In genomic region chr22:47294571-47294970, GRCh38 we compare ENCODE assay signal across 18 cellular contexts.
DNase-seq lines count a peak whose midpoint lies in the region; ATAC-seq and TF ChIP-seq lines count a peak whose summit lies in the region.
"Had no signal": no experiment of that assay in that cellular context is flagged by ENCODE, and none has a peak within 500 bp of the region (broad histone marks: within the 10 kb centered on the region; RNA-seq: fewer than 3 reads in every experiment).

No MANE protein-coding gene starts in this region.

- no peak overlapping the region for H3K27ac ChIP-seq in WERI-Rb-1
- H3K27ac ChIP-seq in osteoblast (ENCODE audit: low read depth, low read length) = no peak overlapping the region
- H3K27ac ChIP-seq: BLaER1, HL-60 had no signal

- no peak for ATAC-seq in activated CD8-positive, alpha-beta memory T cell treated with anti-CD3 and anti-CD28 coated beads, Interleukin-2, amount 10 ng/mL, durations not matched to agents 7 days and 5 days
- no peak for ATAC-seq in natural killer cell
- ATAC-seq: CD8-positive, alpha-beta T cell; GM12878 had no signal

- H3K9me3 Mint-ChIP-seq in activated CD8-positive, alpha-beta memory T cell treated with anti-CD3 and anti-CD28 coated beads, Interleukin-2, amount 10 ng/mL, durations not matched to agents 7 days and 5 days (ENCODE audit: low read depth) = no peaks in the 10 kb centered on the region
- no peaks in the 10 kb centered on the region for H3K9me3 Mint-ChIP-seq in natural killer cell
- H3K9me3 Mint-ChIP-seq: CD8-positive, alpha-beta T cell had no signal

- no peaks in the 10 kb centered on the region for H3K9me3 ChIP-seq in WERI-Rb-1 (ENCODE audit: severe bottlenecking)
- no peaks in the 10 kb centered on the region for H3K9me3 ChIP-seq in osteoblast (ENCODE audit: low read depth, low read length)
- H3K9me3 ChIP-seq: BLaER1 had no signal

- no peaks in the 10 kb centered on the region for H4K20me1 ChIP-seq in osteoblast (ENCODE audit: insufficient read depth, low read length)
- H4K20me1 ChIP-seq: BLaER1 had no signal

- no peaks in the 10 kb centered on the region for H3K4me1 Mint-ChIP-seq in activated CD8-positive, alpha-beta memory T cell treated with anti-CD3 and anti-CD28 coated beads, Interleukin-2, amount 10 ng/mL, durations not matched to agents 7 days and 5 days
- H3K4me1 Mint-ChIP-seq in natural killer cell = no peaks in the 10 kb centered on the region
- H3K4me1 Mint-ChIP-seq: H9 had no signal

- H3K4me3 ChIP-seq in WERI-Rb-1 (ENCODE audit: low read depth, low read length) = no peak overlapping the region
- no peak overlapping the region for H3K4me3 ChIP-seq in osteoblast (ENCODE audit: insufficient read depth, low read length)
- H3K4me3 ChIP-seq: BLaER1, GM12878 had no signal

- no peak for TF ChIP-seq CTCF in WERI-Rb-1 (IDR thresholded peaks at IDR 0.05; ENCODE audit: low read depth, low read length)
- no peak for TF ChIP-seq CTCF in osteoblast (IDR thresholded peaks at IDR 0.05; ENCODE audit: extremely low read depth, low read depth, low read length)
- no peak for TF ChIP-seq CTCF in natural killer cell (IDR thresholded peaks at IDR 0.05)

- H3K27me3 Mint-ChIP-seq in activated CD8-positive, alpha-beta memory T cell treated with anti-CD3 and anti-CD28 coated beads, Interleukin-2, amount 10 ng/mL, durations not matched to agents 7 days and 5 days = no peaks in the 10 kb centered on the region
- H3K27me3 Mint-ChIP-seq in natural killer cell (ENCODE audit: low read depth in 2 of 2) = peaks cover 5 to 8% of the 10 kb centered on the region in 2 donors

- H3K36me3 Mint-ChIP-seq in activated CD8-positive, alpha-beta memory T cell treated with anti-CD3 and anti-CD28 coated beads, Interleukin-2, amount 10 ng/mL, durations not matched to agents 7 days and 5 days = no peaks in the 10 kb centered on the region
- H3K36me3 Mint-ChIP-seq in natural killer cell = no peaks in the 10 kb centered on the region
- H3K36me3 Mint-ChIP-seq: CD8-positive, alpha-beta T cell had no signal

- H3K4me3 Mint-ChIP-seq in activated CD8-positive, alpha-beta memory T cell treated with anti-CD3 and anti-CD28 coated beads, Interleukin-2, amount 10 ng/mL, durations not matched to agents 7 days and 5 days = no peak overlapping the region
- H3K4me3 Mint-ChIP-seq in natural killer cell = no peak overlapping the region
- H3K4me3 Mint-ChIP-seq: CD8-positive, alpha-beta T cell; H9 had no signal

- H3K79me2 ChIP-seq in osteoblast (ENCODE audit: insufficient read depth, low read length) = no peaks in the 10 kb centered on the region

- CTCF ChIA-PET in activated CD8-positive, alpha-beta memory T cell treated with anti-CD3 and anti-CD28 coated beads, Interleukin-2, amount 10 ng/mL, durations not matched to agents 7 days and 5 days (lab: Charles Lee) = no interaction called here

- H2AFZ ChIP-seq in osteoblast (ENCODE audit: low read length) = no peak overlapping the region

- intact Hi-C loops in natural killer cell (cut with micrococcal nuclease) = no loop called here

- no peaks in the 10 kb centered on the region for H3K27me3 ChIP-seq in WERI-Rb-1 (ENCODE audit: insufficient read depth, low read depth, severe bottlenecking)
- H3K27me3 ChIP-seq in osteoblast (ENCODE audit: insufficient read depth, low read length) = no peaks in the 10 kb centered on the region
- H3K27me3 ChIP-seq: BLaER1 had no signal

- no peak overlapping the region for H3K27ac Mint-ChIP-seq in activated CD8-positive, alpha-beta memory T cell treated with anti-CD3 and anti-CD28 coated beads, Interleukin-2, amount 10 ng/mL, durations not matched to agents 7 days and 5 days
- H3K27ac Mint-ChIP-seq in natural killer cell = no peak overlapping the region
- H3K27ac Mint-ChIP-seq: CD8-positive, alpha-beta T cell; H9 had no signal

- H3K36me3 ChIP-seq in WERI-Rb-1 (no peaks in the 10 kb centered on the region), osteoblast (ENCODE audit: insufficient read depth, low read length) (no peaks in the 10 kb centered on the region)
- H3K36me3 ChIP-seq: BLaER1 had no signal

- peak; percentile 9 for DNase-seq in activated CD8-positive, alpha-beta memory T cell treated with anti-CD3 and anti-CD28 coated beads, Interleukin-2, amount 10 ng/mL, durations not matched to agents 7 days and 5 days
- DNase-seq in activated CD8-positive, alpha-beta memory T cell treated with anti-CD3 and anti-CD28 coated beads, Interleukin-2, amount 50 U/mL, for 48 hours = no peak
- DNase-seq in WERI-Rb-1 = peak; percentile 2
- peak; percentile 78 for DNase-seq in osteoblast (ENCODE audit: insufficient read length, low spot score, missing footprints)
- no peak for DNase-seq in NCI-H1092 treated with DMSO at 0.1 percent for 48 hours (lab: John Stamatoyannopoulos, UW)
- DNase-seq in activated T-cell treated with anti-CD3 and anti-CD28 coated beads, Interleukin-2, amount 50 U/mL, for 48 hours = no peak
- no peak for DNase-seq in NCI-H2081 (lab: John Stamatoyannopoulos, UW)
- DNase-seq in natural killer cell = no peak
- DNase-seq: 8988T, Calu3, DMS 273 treated with DMSO at 0.1 percent for 48 hours, DMS53, DND-41, H9 had no signal

- no peaks in the 10 kb centered on the region for H3K4me1 ChIP-seq in osteoblast (ENCODE audit: insufficient read depth, low read length)
- H3K4me1 ChIP-seq: BLaER1 had no signal

- H3K4me2 ChIP-seq in osteoblast (ENCODE audit: insufficient read depth, low read length) = no peak overlapping the region
- H3K4me2 ChIP-seq: BLaER1 had no signal

Comparison
In these comparisons a context has a peak if more than half of its experiments do, and no peak if none do; other contexts are left out.
1. DNase-seq: peak in activated CD8-positive, alpha-beta memory T cell treated with anti-CD3 and anti-CD28 coated beads, Interleukin-2, amount 10 ng/mL, durations not matched to agents 7 days and 5 days (single experiment), WERI-Rb-1 (single experiment) and osteoblast (single experiment); none in activated CD8-positive, alpha-beta memory T cell treated with anti-CD3 and anti-CD28 coated beads, Interleukin-2, amount 50 U/mL, for 48 hours (single experiment), NCI-H1092 treated with DMSO at 0.1 percent for 48 hours (single experiment), activated T-cell treated with anti-CD3 and anti-CD28 coated beads, Interleukin-2, amount 50 U/mL, for 48 hours (0 of 2), NCI-H2081 (0 of 2) and natural killer cell (single experiment).